ENCODE assay signal across 1 cellular context in the genomic region with DNA sequence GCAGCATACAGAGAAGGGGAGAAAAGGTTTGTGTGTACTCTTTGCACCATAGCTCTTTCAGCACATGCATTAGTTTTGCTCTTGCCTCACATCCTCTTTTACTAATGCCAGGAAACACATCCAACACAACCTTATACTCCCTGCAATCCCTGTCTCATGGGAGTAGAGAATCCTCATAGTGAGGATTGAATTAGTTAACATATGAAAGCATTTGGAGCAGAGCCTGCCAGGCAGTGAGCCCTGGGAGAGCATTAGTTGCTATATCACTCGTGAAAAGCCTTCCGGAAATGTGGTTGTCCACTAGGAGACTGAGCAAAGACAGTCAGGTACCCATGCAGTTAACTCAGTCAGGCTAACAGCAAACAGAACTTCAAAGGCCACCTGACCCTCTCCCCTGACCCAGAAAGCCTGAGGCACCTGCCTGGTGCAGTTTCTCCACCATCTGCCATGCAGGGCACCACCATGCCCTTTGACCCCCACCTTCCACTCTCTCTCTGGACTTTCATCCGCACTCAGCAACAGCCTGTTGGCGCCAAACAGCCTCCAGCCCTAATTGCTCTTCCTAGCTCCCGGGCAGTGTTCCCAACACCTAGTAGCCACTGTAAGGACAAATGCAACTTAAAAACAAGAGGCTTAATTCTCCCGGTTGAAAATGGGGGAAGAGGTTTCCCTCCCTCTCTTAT.
A peak's percentile ranks its signal among the peaks of the same experiment; 100 is the strongest.
TF ChIP-seq lines count a peak whose summit lies in the region.

No MANE protein-coding gene starts in this region.

TF ChIP-seq in HepG2, 621 proteins besides CTCF, POLR2A, EP300 and RAD21 (continued from another document and continues in another):
- TF ChIP-seq, protein P1, sequence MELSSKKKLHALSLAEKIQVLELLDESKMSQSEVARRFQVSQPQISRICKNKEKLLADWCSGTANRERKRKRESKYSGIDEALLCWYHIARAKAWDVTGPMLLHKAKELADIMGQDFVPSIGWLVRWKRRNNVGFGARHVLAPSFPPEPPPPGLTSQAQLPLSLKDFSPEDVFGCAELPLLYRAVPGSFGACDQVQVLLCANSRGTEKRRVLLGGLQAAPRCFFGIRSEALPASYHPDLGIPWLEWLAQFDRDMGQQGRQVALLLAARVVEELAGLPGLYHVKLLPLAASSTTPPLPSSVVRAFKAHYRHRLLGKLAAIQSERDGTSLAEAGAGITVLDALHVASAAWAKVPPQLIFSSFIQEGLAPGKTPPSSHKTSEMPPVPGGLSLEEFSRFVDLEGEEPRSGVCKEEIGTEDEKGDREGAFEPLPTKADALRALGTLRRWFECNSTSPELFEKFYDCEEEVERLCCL (CRISPR knock-in tag; IDR thresholded peaks at IDR 0.05; ENCODE audit: borderline replicate concordance): no peak
- TF ChIP-seq, protein P2, sequence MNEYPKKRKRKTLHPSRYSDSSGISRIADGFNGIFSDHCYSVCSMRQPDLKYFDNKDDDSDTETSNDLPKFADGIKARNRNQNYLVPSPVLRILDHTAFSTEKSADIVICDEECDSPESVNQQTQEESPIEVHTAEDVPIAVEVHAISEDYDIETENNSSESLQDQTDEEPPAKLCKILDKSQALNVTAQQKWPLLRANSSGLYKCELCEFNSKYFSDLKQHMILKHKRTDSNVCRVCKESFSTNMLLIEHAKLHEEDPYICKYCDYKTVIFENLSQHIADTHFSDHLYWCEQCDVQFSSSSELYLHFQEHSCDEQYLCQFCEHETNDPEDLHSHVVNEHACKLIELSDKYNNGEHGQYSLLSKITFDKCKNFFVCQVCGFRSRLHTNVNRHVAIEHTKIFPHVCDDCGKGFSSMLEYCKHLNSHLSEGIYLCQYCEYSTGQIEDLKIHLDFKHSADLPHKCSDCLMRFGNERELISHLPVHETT (CRISPR knock-in tag; conservative IDR thresholded peaks at IDR 0.05): no peak
- no peak for TF ChIP-seq ZNF234 (CRISPR knock-in tag; conservative IDR thresholded peaks at IDR 0.05)
- TF ChIP-seq SNAPC2 (CRISPR knock-in tag; IDR thresholded peaks at IDR 0.05): 0 out of 2 replicates have a peak, but pooled peaks have one; percentile 61
- peak; percentile 20; the same call in 1 of the 2 replicates for TF ChIP-seq MLXIP (CRISPR knock-in tag; IDR thresholded peaks at IDR 0.05; ENCODE audit: borderline replicate concordance)
- TF ChIP-seq, protein P3, sequence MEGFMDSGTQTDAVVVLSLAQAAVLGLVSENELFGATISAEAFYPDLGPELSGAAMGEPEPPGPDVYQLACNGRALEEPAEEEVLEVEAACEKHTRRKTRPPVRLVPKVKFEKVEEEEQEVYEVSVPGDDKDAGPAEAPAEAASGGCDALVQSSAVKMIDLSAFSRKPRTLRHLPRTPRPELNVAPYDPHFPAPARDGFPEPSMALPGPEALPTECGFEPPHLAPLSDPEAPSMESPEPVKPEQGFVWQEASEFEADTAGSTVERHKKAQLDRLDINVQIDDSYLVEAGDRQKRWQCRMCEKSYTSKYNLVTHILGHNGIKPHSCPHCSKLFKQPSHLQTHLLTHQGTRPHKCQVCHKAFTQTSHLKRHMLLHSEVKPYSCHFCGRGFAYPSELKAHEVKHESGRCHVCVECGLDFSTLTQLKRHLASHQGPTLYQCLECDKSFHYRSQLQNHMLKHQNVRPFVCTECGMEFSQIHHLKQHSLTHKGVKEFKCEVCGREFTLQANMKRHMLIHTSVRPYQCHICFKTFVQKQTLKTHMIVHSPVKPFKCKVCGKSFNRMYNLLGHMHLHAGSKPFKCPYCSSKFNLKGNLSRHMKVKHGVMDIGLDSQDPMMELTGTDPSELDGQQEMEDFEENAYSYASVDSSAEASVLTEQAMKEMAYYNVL (CRISPR knock-in tag; IDR thresholded peaks at IDR 0.05; ENCODE audit: borderline replicate concordance): peak; percentile 93; the same call in 1 of the 2 replicates
- TF ChIP-seq ZSCAN20 (CRISPR knock-in tag; IDR thresholded peaks at IDR 0.05; ENCODE audit: borderline replicate concordance): no peak
- peak; percentile 98 for TF ChIP-seq GATAD2A (CRISPR knock-in tag; IDR thresholded peaks at IDR 0.05)
- TF ChIP-seq ZNF280D (CRISPR knock-in tag; IDR thresholded peaks at IDR 0.05): peak; percentile 86
- peak; percentile 73; the same call in 1 of the 2 replicates for TF ChIP-seq NKX3-1 (CRISPR knock-in tag; IDR thresholded peaks at IDR 0.05)
- peak; percentile 89 for TF ChIP-seq HDAC1 (CRISPR knock-in tag; IDR thresholded peaks at IDR 0.05)
- peak; percentile 92; the same call in 1 of the 2 replicates for TF ChIP-seq MYC (CRISPR knock-in tag; IDR thresholded peaks at IDR 0.05; ENCODE audit: borderline replicate concordance)
- no peak for TF ChIP-seq LBX2 (CRISPR knock-in tag; IDR thresholded peaks at IDR 0.05; ENCODE audit: borderline replicate concordance)
- no peak for TF ChIP-seq THAP7 (CRISPR knock-in tag; IDR thresholded peaks at IDR 0.05)
- TF ChIP-seq GTF3A (CRISPR knock-in tag; conservative IDR thresholded peaks at IDR 0.05): no peak
- no peak for TF ChIP-seq SRSF4 (IDR thresholded peaks at IDR 0.05; ENCODE audit: low read depth, low read length, poor library complexity, severe bottlenecking)
- peak; percentile 97 for TF ChIP-seq RXRB (CRISPR knock-in tag; IDR thresholded peaks at IDR 0.05; ENCODE audit: borderline replicate concordance)
- TF ChIP-seq ZFP36L1 (CRISPR knock-in tag; IDR thresholded peaks at IDR 0.05): peak; percentile 89; the same call in 1 of the 2 replicates
- TF ChIP-seq, protein P4, sequence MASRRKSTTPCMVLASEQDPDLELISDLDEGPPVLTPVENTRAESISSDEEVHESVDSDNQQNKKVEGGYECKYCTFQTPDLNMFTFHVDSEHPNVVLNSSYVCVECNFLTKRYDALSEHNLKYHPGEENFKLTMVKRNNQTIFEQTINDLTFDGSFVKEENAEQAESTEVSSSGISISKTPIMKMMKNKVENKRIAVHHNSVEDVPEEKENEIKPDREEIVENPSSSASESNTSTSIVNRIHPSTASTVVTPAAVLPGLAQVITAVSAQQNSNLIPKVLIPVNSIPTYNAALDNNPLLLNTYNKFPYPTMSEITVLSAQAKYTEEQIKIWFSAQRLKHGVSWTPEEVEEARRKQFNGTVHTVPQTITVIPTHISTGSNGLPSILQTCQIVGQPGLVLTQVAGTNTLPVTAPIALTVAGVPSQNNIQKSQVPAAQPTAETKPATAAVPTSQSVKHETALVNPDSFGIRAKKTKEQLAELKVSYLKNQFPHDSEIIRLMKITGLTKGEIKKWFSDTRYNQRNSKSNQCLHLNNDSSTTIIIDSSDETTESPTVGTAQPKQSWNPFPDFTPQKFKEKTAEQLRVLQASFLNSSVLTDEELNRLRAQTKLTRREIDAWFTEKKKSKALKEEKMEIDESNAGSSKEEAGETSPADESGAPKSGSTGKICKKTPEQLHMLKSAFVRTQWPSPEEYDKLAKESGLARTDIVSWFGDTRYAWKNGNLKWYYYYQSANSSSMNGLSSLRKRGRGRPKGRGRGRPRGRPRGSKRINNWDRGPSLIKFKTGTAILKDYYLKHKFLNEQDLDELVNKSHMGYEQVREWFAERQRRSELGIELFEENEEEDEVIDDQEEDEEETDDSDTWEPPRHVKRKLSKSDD (CRISPR knock-in tag; IDR thresholded peaks at IDR 0.05; ENCODE audit: low read depth): peak; percentile 89; the same call in 1 of the 2 replicates
- peak; percentile 91 for TF ChIP-seq ASH2L (IDR thresholded peaks at IDR 0.05; ENCODE audit: insufficient read length, low read depth, low read length)
- no peak for TF ChIP-seq XBP1 (CRISPR knock-in tag; IDR thresholded peaks at IDR 0.05)
- TF ChIP-seq, protein P5, sequence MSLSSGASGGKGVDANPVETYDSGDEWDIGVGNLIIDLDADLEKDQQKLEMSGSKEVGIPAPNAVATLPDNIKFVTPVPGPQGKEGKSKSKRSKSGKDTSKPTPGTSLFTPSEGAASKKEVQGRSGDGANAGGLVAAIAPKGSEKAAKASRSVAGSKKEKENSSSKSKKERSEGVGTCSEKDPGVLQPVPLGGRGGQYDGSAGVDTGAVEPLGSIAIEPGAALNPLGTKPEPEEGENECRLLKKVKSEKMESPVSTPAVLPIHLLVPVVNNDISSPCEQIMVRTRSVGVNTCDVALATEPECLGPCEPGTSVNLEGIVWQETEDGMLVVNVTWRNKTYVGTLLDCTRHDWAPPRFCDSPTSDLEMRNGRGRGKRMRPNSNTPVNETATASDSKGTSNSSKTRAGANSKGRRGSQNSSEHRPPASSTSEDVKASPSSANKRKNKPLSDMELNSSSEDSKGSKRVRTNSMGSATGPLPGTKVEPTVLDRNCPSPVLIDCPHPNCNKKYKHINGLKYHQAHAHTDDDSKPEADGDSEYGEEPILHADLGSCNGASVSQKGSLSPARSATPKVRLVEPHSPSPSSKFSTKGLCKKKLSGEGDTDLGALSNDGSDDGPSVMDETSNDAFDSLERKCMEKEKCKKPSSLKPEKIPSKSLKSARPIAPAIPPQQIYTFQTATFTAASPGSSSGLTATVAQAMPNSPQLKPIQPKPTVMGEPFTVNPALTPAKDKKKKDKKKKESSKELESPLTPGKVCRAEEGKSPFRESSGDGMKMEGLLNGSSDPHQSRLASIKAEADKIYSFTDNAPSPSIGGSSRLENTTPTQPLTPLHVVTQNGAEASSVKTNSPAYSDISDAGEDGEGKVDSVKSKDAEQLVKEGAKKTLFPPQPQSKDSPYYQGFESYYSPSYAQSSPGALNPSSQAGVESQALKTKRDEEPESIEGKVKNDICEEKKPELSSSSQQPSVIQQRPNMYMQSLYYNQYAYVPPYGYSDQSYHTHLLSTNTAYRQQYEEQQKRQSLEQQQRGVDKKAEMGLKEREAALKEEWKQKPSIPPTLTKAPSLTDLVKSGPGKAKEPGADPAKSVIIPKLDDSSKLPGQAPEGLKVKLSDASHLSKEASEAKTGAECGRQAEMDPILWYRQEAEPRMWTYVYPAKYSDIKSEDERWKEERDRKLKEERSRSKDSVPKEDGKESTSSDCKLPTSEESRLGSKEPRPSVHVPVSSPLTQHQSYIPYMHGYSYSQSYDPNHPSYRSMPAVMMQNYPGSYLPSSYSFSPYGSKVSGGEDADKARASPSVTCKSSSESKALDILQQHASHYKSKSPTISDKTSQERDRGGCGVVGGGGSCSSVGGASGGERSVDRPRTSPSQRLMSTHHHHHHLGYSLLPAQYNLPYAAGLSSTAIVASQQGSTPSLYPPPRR (CRISPR knock-in tag; IDR thresholded peaks at IDR 0.05; ENCODE audit: borderline replicate concordance): peak; percentile 98
- TF ChIP-seq TBX2 (CRISPR knock-in tag; IDR thresholded peaks at IDR 0.05; ENCODE audit: borderline replicate concordance): peak; percentile 98
- peak; percentile 83; the same call in 1 of the 2 replicates for TF ChIP-seq SOX5 (CRISPR knock-in tag; IDR thresholded peaks at IDR 0.05; ENCODE audit: borderline replicate concordance)
- TF ChIP-seq KDM5B (CRISPR knock-in tag; IDR thresholded peaks at IDR 0.05; ENCODE audit: borderline replicate concordance): peak; percentile 85; the same call in 1 of the 2 replicates
- no peak for TF ChIP-seq TRAFD1 (CRISPR knock-in tag; IDR thresholded peaks at IDR 0.05; ENCODE audit: borderline replicate concordance)
- no peak for TF ChIP-seq SRSF9 (IDR thresholded peaks at IDR 0.05; ENCODE audit: borderline replicate concordance, insufficient read depth, low read depth, low read length, poor library complexity, severe bottlenecking)
